In the genomic region with DNA sequence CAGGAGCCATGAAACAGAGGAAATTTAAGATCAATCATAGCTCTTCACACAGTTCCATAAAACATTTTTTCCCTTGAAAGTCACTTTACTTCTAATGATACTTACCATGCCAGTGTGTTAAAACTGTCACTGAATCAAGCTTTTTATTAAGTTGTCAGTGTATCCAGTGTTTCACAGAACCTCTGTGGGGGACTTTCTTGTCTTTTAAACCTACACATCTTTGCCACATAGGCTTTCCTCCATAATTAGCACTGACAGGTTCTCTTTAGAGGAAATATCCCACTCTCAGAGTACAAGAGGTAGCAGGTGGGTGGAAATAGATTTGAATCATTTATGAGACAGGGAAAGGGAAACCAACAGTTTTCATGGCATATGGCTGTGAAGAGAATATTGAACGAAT, we compare ENCODE assay signal across 30 cellular contexts.
"Had no signal": no experiment of that assay in that cellular context is flagged by ENCODE, and none has a peak within 500 bp of the region (broad histone marks: within the 10 kb centered on the region; RNA-seq: fewer than 3 reads in every experiment).

No MANE protein-coding gene starts in this region.

- H3K4me1 ChIP-seq: breast epithelium, esophagus muscularis mucosa, uterus had no signal

- H3K27ac Mint-ChIP-seq: activated CD4-positive, alpha-beta memory T cell treated with anti-CD3 and anti-CD28 coated beads for 36 hours; activated CD4-positive, alpha-beta T cell treated with anti-CD3 and anti-CD28 coated beads, Interleukin-2, amount 10 ng/mL, durations not matched to agents 24 days and 14 days; activated naive CD8-positive, alpha-beta T cell treated with anti-CD3 and anti-CD28 coated beads, Interleukin-2, amount 50 U/mL, for 24 hours; activated T-helper 1 cell treated with anti-CD3 and anti-CD28 coated beads, Interleukin-12 subunit alpha, Interleukin-12 subunit beta, Interleukin-2, Interleukin-4 antibody, amounts not matched to agents 30 ng/mL and 10 ng/mL and 1 ng/mL, durations not matched to agents 14 hours and 24 hours and 36 hours; dendritic cell treated with granulocyte-macrophage colony-stimulating factor and Interleukin-4, amounts not matched to agents 40 ng/mL and 50 ng/mL, for 4 days; endodermal cell; memory B cell; natural killer cell treated with Interleukin-12 subunit alpha and Interleukin-12 subunit beta and Interleukin-15 and Interleukin-18, amount 100 ng/mL, for 72 hours; progenitor cell of endocrine pancreas; stimulated activated effector memory CD8-positive, alpha-beta T cell treated with anti-CD3 and anti-CD28 coated beads, Interleukin-12 subunit alpha, Interleukin-12 subunit beta, amount 100 ng/mL, for 72 hours; stimulated activated naive CD8-positive, alpha-beta T cell treated with anti-CD3 and anti-CD28 coated beads, Interleukin-15, amount 100 ng/mL, for 72 hours; type B pancreatic cell had no signal

- H3K27me3 Mint-ChIP-seq: progenitor cell of endocrine pancreas, type B pancreatic cell had no signal

- H3K36me3 ChIP-seq: breast epithelium, esophagus muscularis mucosa, heart left ventricle, ovary, uterus had no signal

- H3K36me3 Mint-ChIP-seq: activated CD4-positive, alpha-beta memory T cell treated with anti-CD3 and anti-CD28 coated beads for 36 hours; stimulated activated effector memory CD8-positive, alpha-beta T cell treated with anti-CD3 and anti-CD28 coated beads, Interleukin-12 subunit alpha, Interleukin-12 subunit beta, amount 100 ng/mL, for 72 hours; type B pancreatic cell had no signal

- H3K4me3 Mint-ChIP-seq: activated CD4-positive, alpha-beta memory T cell treated with anti-CD3 and anti-CD28 coated beads for 36 hours; activated CD4-positive, alpha-beta T cell treated with anti-CD3 and anti-CD28 coated beads, Interleukin-2, amount 10 ng/mL, durations not matched to agents 24 days and 14 days; activated naive CD8-positive, alpha-beta T cell treated with anti-CD3 and anti-CD28 coated beads, Interleukin-2, amount 50 U/mL, for 24 hours; activated T-helper 1 cell treated with anti-CD3 and anti-CD28 coated beads, Interleukin-12 subunit alpha, Interleukin-12 subunit beta, Interleukin-2, Interleukin-4 antibody, amounts not matched to agents 30 ng/mL and 10 ng/mL and 1 ng/mL, durations not matched to agents 14 hours and 24 hours and 36 hours; dendritic cell treated with granulocyte-macrophage colony-stimulating factor and Interleukin-4, amounts not matched to agents 40 ng/mL and 50 ng/mL, for 4 days; endodermal cell; memory B cell; natural killer cell treated with Interleukin-12 subunit alpha and Interleukin-12 subunit beta and Interleukin-15 and Interleukin-18, amount 100 ng/mL, for 72 hours; stimulated activated effector memory CD8-positive, alpha-beta T cell treated with anti-CD3 and anti-CD28 coated beads, Interleukin-12 subunit alpha, Interleukin-12 subunit beta, amount 100 ng/mL, for 72 hours; stimulated activated naive CD8-positive, alpha-beta T cell treated with anti-CD3 and anti-CD28 coated beads, Interleukin-15, amount 100 ng/mL, for 72 hours; type B pancreatic cell had no signal

- H3K4me1 Mint-ChIP-seq: activated CD4-positive, alpha-beta T cell treated with anti-CD3 and anti-CD28 coated beads, Interleukin-2, amount 10 ng/mL, durations not matched to agents 24 days and 14 days; endodermal cell; memory B cell; stimulated activated naive CD8-positive, alpha-beta T cell treated with anti-CD3 and anti-CD28 coated beads, Interleukin-15, amount 100 ng/mL, for 72 hours had no signal

- DNase-seq: activated CD4-positive, alpha-beta memory T cell treated with anti-CD3 and anti-CD28 coated beads for 36 hours; activated CD4-positive, alpha-beta T cell treated with anti-CD3 and anti-CD28 coated beads, Interleukin-2, amount 10 ng/mL, durations not matched to agents 24 days and 14 days; activated CD4-positive, CD25-positive, alpha-beta regulatory T cell treated with anti-CD3 and anti-CD28 coated beads, Interleukin-2, amount 50 U/mL, for 72 hours; activated CD8-positive, alpha-beta memory T cell treated with anti-CD3 and anti-CD28 coated beads, Interleukin-2, amount 50 U/mL, for 4 hours; activated gamma-delta T cell; activated naive CD4-positive, alpha-beta T cell treated with anti-CD3 and anti-CD28 coated beads, Interleukin-2, amount 50 U/mL, for 16 hours; activated naive CD8-positive, alpha-beta T cell treated with anti-CD3 and anti-CD28 coated beads, Interleukin-2, amount 50 U/mL, for 24 hours; activated T-cell treated with anti-CD3 and anti-CD28 coated beads, Interleukin-2, amount 50 U/mL, for 1 hour; amygdala; central memory CD4-positive, alpha-beta T cell; endodermal cell; foreskin keratinocyte; heart left ventricle; ovary; retina; stimulated activated CD4-positive, alpha-beta T cell treated with anti-CD3 and anti-CD28 coated beads, Interleukin-4, amount 100 ng/mL, for 24 hours; stimulated activated naive CD8-positive, alpha-beta T cell treated with anti-CD3 and anti-CD28 coated beads, Interleukin-15, amount 100 ng/mL, for 72 hours; substantia nigra; uterus had no signal

- H3K9me3 Mint-ChIP-seq: activated CD4-positive, alpha-beta memory T cell treated with anti-CD3 and anti-CD28 coated beads for 36 hours; activated CD4-positive, alpha-beta T cell treated with anti-CD3 and anti-CD28 coated beads, Interleukin-2, amount 10 ng/mL, durations not matched to agents 24 days and 14 days; natural killer cell treated with Interleukin-12 subunit alpha and Interleukin-12 subunit beta and Interleukin-15 and Interleukin-18, amount 100 ng/mL, for 72 hours; stimulated activated naive CD8-positive, alpha-beta T cell treated with anti-CD3 and anti-CD28 coated beads, Interleukin-15, amount 100 ng/mL, for 72 hours had no signal

- H3K27me3 ChIP-seq: esophagus muscularis mucosa, foreskin keratinocyte, ovary, uterus had no signal

- H3K4me3 ChIP-seq: breast epithelium, esophagus muscularis mucosa, heart left ventricle, ovary, skin epidermis, uterus had no signal

- H3K9me3 ChIP-seq: breast epithelium, esophagus muscularis mucosa, heart left ventricle, ovary, uterus had no signal

- ATAC-seq: activated naive CD8-positive, alpha-beta T cell treated with anti-CD3 and anti-CD28 coated beads, Interleukin-2, amount 50 U/mL, for 24 hours; foreskin keratinocyte; heart left ventricle; natural killer cell treated with Interleukin-12 subunit alpha and Interleukin-12 subunit beta and Interleukin-15 and Interleukin-18, amount 100 ng/mL, for 72 hours; sciatic nerve; stimulated activated effector memory CD8-positive, alpha-beta T cell treated with anti-CD3 and anti-CD28 coated beads, Interleukin-12 subunit alpha, Interleukin-12 subunit beta, amount 100 ng/mL, for 72 hours; stimulated activated naive CD8-positive, alpha-beta T cell treated with anti-CD3 and anti-CD28 coated beads, Interleukin-15, amount 100 ng/mL, for 72 hours had no signal

- H3K27ac ChIP-seq: breast epithelium, esophagus muscularis mucosa, foreskin keratinocyte, heart left ventricle, ovary, uterus had no signal
